Comparison of ENCODE assay signal across 15 cellular contexts in the genomic region with DNA sequence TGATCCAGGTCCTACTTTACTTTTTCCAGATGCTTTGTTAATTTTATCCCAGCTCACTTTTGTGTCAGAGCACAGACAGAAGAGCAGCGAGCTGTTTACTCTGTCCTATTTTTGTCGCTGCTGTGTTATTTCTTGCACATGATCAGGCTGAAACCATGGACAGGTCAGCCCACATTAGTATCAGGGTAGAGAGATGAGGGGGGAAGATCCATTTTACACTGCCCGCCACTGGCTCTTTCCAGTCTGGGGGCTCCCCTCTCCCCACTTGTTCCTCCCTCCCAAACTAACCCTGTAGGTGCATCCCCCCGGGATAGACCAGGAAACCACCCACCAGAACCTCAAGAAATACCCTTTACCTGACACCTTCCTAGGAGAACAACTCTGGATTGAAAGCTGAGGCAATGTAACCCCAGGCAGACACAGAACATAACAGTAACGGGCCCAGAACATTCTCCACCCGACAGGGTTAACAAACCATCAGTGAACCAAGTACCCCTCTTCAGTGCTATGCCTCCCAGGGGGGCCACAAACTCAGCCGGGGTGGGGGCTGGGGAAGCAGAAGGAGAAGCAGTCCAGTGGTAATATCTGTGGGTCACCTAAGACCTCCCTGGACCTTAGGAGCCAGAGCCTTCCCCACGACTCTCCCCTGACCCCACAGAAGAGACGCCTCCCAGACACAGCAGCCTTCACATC. TPM values are rescaled to one million over a fixed set of nuclear protein-coding genes. Genes with fewer than 3 reads are reported as not detected.
A peak's percentile ranks its signal among the peaks of the same experiment; 100 is the strongest.
DNase-seq lines count a peak whose midpoint lies in the region; ATAC-seq and TF ChIP-seq lines count a peak whose summit lies in the region.
"Had no signal": no experiment of that assay in that cellular context is flagged by ENCODE, and none has a peak within 500 bp of the region (broad histone marks: within the 10 kb centered on the region; RNA-seq: fewer than 3 reads in every experiment).

No MANE protein-coding gene starts in this region.

- peaks cover 75% of the 10 kb centered on the region for H4K20me1 ChIP-seq in MM.1S (ENCODE audit: insufficient read depth, low read length)

- no peaks in the 10 kb centered on the region for H3F3A ChIP-seq in MM.1S (ENCODE audit: insufficient read depth, low read length)

- H3K9me3 ChIP-seq in Panc1 (ENCODE audit: control insufficient read depth, insufficient read depth, low read depth, low read length): no peaks in the 10 kb centered on the region
- no peaks in the 10 kb centered on the region for H3K9me3 ChIP-seq in right cardiac atrium (ENCODE audit: control insufficient read depth, low read length)
- no peaks in the 10 kb centered on the region for H3K9me3 ChIP-seq in sigmoid colon
- no peaks in the 10 kb centered on the region for H3K9me3 ChIP-seq in MM.1S (replicated peaks; ENCODE audit: insufficient read depth, low read length)
- H3K9me3 ChIP-seq: neutrophil had no signal

- WGBS in right cardiac atrium: 52% methylated on average over 9 of the region's 9 CpGs
- 73 to 79% methylated on average over 9 of the region's 9 CpGs for WGBS in sigmoid colon, 2 donors

- H3K36me3 Mint-ChIP-seq in activated CD4-positive, alpha-beta T cell treated with anti-CD3 and anti-CD28 coated beads for 36 hours (ENCODE audit: low read depth): peaks cover 22% of the 10 kb centered on the region
- peaks cover 35% of the 10 kb centered on the region for H3K36me3 Mint-ChIP-seq in activated CD4-positive, alpha-beta T cell treated with anti-CD3 and anti-CD28 coated beads, Interleukin-2, amount 10 ng/mL, durations not matched to agents 24 days and 14 days (ENCODE audit: low read depth)

- no peak overlapping the region for H2AFZ ChIP-seq in MM.1S (ENCODE audit: low read length)

- H3K9me3 Mint-ChIP-seq in activated CD4-positive, alpha-beta T cell treated with anti-CD3 and anti-CD28 coated beads for 36 hours (ENCODE audit: low read depth): no peaks in the 10 kb centered on the region
- no peaks in the 10 kb centered on the region for H3K9me3 Mint-ChIP-seq in activated CD4-positive, alpha-beta T cell treated with anti-CD3 and anti-CD28 coated beads, Interleukin-2, amount 10 ng/mL, durations not matched to agents 24 days and 14 days
- H3K9me3 Mint-ChIP-seq: effector memory CD8-positive, alpha-beta T cell had no signal

- H3K79me2 ChIP-seq in MM.1S (ENCODE audit: low read length): peaks cover 96% of the 10 kb centered on the region

- TF ChIP-seq CTCF in Panc1 (IDR thresholded peaks at IDR 0.05): no peak
- no peak for TF ChIP-seq CTCF in sigmoid colon (IDR thresholded peaks at IDR 0.05)
- no peak for TF ChIP-seq CTCF in MM.1S (IDR thresholded peaks at IDR 0.05; ENCODE audit: low read length)

- H3K27ac ChIP-seq in Panc1 (ENCODE audit: low read length): peak overlapping the region; percentile 67
- H3K27ac ChIP-seq in right cardiac atrium (ENCODE audit: low read length): peak overlapping the region; percentile 91
- peak overlapping the region in 3 of 4 donors; percentile 38 to 73 (median 39) for H3K27ac ChIP-seq in sigmoid colon
- no peak overlapping the region for H3K27ac ChIP-seq in MM.1S (ENCODE audit: low read length)
- H3K27ac ChIP-seq: neutrophil had no signal

- CTCF ChIA-PET in activated CD4-positive, alpha-beta T cell treated with anti-CD3 and anti-CD28 coated beads for 36 hours (lab: Charles Lee): interaction anchor here (1.4 to 2.4 kb wide), 3 partner anchors 11 to 45 kb away, joined by 6 to 12 read pairs (median 6); a partner anchor contains a TSS
- CTCF ChIA-PET in Panc1 (lab: Charles Lee) (no interaction called here), HEK293T (lab: Yijun Ruan, JAX) (no interaction called here)

- no peak overlapping the region for H3K4me2 ChIP-seq in MM.1S (ENCODE audit: low read depth, low read length)

- no TSS peak for BruUV-seq in Panc1 (replicated peaks; lab: Mats Ljungman, UMichigan)

- peaks cover 68% of the 10 kb centered on the region for H3K4me1 ChIP-seq in Panc1 (ENCODE audit: control insufficient read depth, insufficient read depth, low read length)
- peaks cover 36% of the 10 kb centered on the region for H3K4me1 ChIP-seq in right cardiac atrium (ENCODE audit: control insufficient read depth, insufficient read depth, low read length)
- peaks cover 0 to 88% (median 76%) of the 10 kb centered on the region in 4 donors for H3K4me1 ChIP-seq in sigmoid colon
- peaks cover 4% of the 10 kb centered on the region; the same call in 1 of the 2 replicates for H3K4me1 ChIP-seq in MM.1S (ENCODE audit: low read length)

- POLR2A ChIA-PET in activated CD4-positive, alpha-beta T cell treated with anti-CD3 and anti-CD28 coated beads for 36 hours (lab: Charles Lee): no interaction called here
- POLR2A ChIA-PET in Panc1 (lab: Charles Lee) (interaction anchor here (1.3 kb wide), 1 partner anchor 9 kb away, joined by 4 read pairs; no protein-coding TSS in a partner anchor), HEK293T (lab: Yijun Ruan, JAX) (interaction anchor here (1.7 to 2.8 kb wide), 3 partner anchors 8 to 10 kb away, joined by 5 to 19 read pairs (median 10); a partner anchor contains a TSS)

- H3K4me3 ChIP-seq in Panc1 (ENCODE audit: low read depth in 2 of 2, low read length in 2 of 2): no peak overlapping the region
- H3K4me3 ChIP-seq in right cardiac atrium (ENCODE audit: low read length): no peak overlapping the region
- H3K4me3 ChIP-seq in sigmoid colon: no peak overlapping the region
- H3K4me3 ChIP-seq in MM.1S (ENCODE audit: low read length): no peak overlapping the region

- H3K4me1 Mint-ChIP-seq in activated CD4-positive, alpha-beta T cell treated with anti-CD3 and anti-CD28 coated beads for 36 hours: peaks cover 42% of the 10 kb centered on the region
- peaks cover 30% of the 10 kb centered on the region for H3K4me1 Mint-ChIP-seq in activated CD4-positive, alpha-beta T cell treated with anti-CD3 and anti-CD28 coated beads, Interleukin-2, amount 10 ng/mL, durations not matched to agents 24 days and 14 days

- H3K27me3 Mint-ChIP-seq in activated CD4-positive, alpha-beta T cell treated with anti-CD3 and anti-CD28 coated beads for 36 hours: no peaks in the 10 kb centered on the region
- H3K27me3 Mint-ChIP-seq in activated CD4-positive, alpha-beta T cell treated with anti-CD3 and anti-CD28 coated beads, Interleukin-2, amount 10 ng/mL, durations not matched to agents 24 days and 14 days: no peaks in the 10 kb centered on the region
- H3K27me3 Mint-ChIP-seq: effector memory CD8-positive, alpha-beta T cell had no signal

- peaks cover 15% of the 10 kb centered on the region for H3K36me3 ChIP-seq in Panc1 (ENCODE audit: control insufficient read depth, insufficient read depth, low read length)
- peaks cover 13 to 17% (median 14%) of the 10 kb centered on the region in 4 donors for H3K36me3 ChIP-seq in sigmoid colon
- peaks cover 19% of the 10 kb centered on the region for H3K36me3 ChIP-seq in MM.1S (replicated peaks; ENCODE audit: insufficient read depth, low read length)

- no peak for ATAC-seq in activated CD4-positive, alpha-beta T cell treated with anti-CD3 and anti-CD28 coated beads for 36 hours
- no peak for ATAC-seq in Panc1
- peak in 1 of 2 donors; percentile 42 for ATAC-seq in right cardiac atrium
- ATAC-seq: effector memory CD8-positive, alpha-beta T cell had no signal

- no peak for TF ChIP-seq EP300 in sigmoid colon (IDR thresholded peaks at IDR 0.05)

- H3K4me3 Mint-ChIP-seq in activated CD4-positive, alpha-beta T cell treated with anti-CD3 and anti-CD28 coated beads for 36 hours: no peak overlapping the region
- no peak overlapping the region for H3K4me3 Mint-ChIP-seq in activated CD4-positive, alpha-beta T cell treated with anti-CD3 and anti-CD28 coated beads, Interleukin-2, amount 10 ng/mL, durations not matched to agents 24 days and 14 days

- H3K9me2 ChIP-seq in MM.1S (replicated peaks; ENCODE audit: insufficient read depth, low read length): no peaks in the 10 kb centered on the region

- no peak overlapping the region for H3K9ac ChIP-seq in MM.1S (ENCODE audit: low read length)

- in situ Hi-C loops in Panc1 (cut with HindIII; ENCODE audit: low pct_unique_long_range_greater_than_20kb, low sequenced_read_pairs): no loop called here

- TF ChIP-seq POLR2A in sigmoid colon (IDR thresholded peaks at IDR 0.05): no peak

- DNase-seq in activated CD4-positive, alpha-beta T cell treated with anti-CD3 and anti-CD28 coated beads for 36 hours: no peak
- DNase-seq in activated CD4-positive, alpha-beta T cell treated with anti-CD3 and anti-CD28 coated beads, Interleukin-2, amount 10 ng/mL, durations not matched to agents 24 days and 14 days: no peak
- no peak for DNase-seq in Panc1 (ENCODE audit: low read depth, low spot score)
- DNase-seq in right cardiac atrium: no peak
- no peak for DNase-seq in sigmoid colon
- DNase-seq in MM.1S: no peak
- no peak for DNase-seq in epidermal melanocyte (ENCODE audit: insufficient read length, low spot score)
- no peak for DNase-seq in HEK293T (ENCODE audit: extremely low spot score)
- DNase-seq: ACHN; activated CD4-positive, CD25-positive, alpha-beta regulatory T cell treated with anti-CD3 and anti-CD28 coated beads, Interleukin-2, amount 50 U/mL, for 72 hours; DMS79 treated with DMSO at 0.1 percent for 48 hours; effector memory CD8-positive, alpha-beta T cell; KBM-7; NCI-H1694 treated with DMSO at 0.1 percent for 48 hours had no signal

- intact Hi-C loops in activated CD4-positive, alpha-beta T cell treated with anti-CD3 and anti-CD28 coated beads for 36 hours (cut with DNase I, micrococcal nuclease): no loop called here
- intact Hi-C loops in activated CD4-positive, alpha-beta T cell treated with anti-CD3 and anti-CD28 coated beads, Interleukin-2, amount 10 ng/mL, durations not matched to agents 24 days and 14 days (cut with micrococcal nuclease): no loop called here
- intact Hi-C loops in Panc1 (cut with micrococcal nuclease; ENCODE audit: unreplicated experiment) (no loop called here), right cardiac atrium (cut with DNase I) (no loop called here), sigmoid colon (cut with DNase I) (no loop called here)

- H3K27me3 ChIP-seq in Panc1 (ENCODE audit: control insufficient read depth, insufficient read depth, low read length): no peaks in the 10 kb centered on the region
- no peaks in the 10 kb centered on the region for H3K27me3 ChIP-seq in right cardiac atrium (ENCODE audit: control insufficient read depth, insufficient read depth)
- no peaks in the 10 kb centered on the region for H3K27me3 ChIP-seq in sigmoid colon
- H3K27me3 ChIP-seq in MM.1S (replicated peaks; ENCODE audit: insufficient read depth, low read length): no peaks in the 10 kb centered on the region
- H3K27me3 ChIP-seq: neutrophil had no signal

- peak overlapping the region; percentile 1 for H3K27ac Mint-ChIP-seq in activated CD4-positive, alpha-beta T cell treated with anti-CD3 and anti-CD28 coated beads for 36 hours
- H3K27ac Mint-ChIP-seq in activated CD4-positive, alpha-beta T cell treated with anti-CD3 and anti-CD28 coated beads, Interleukin-2, amount 10 ng/mL, durations not matched to agents 24 days and 14 days: no peak overlapping the region

RNA-seq across cellular contexts. Expression of a gene that starts 10.3 kb away (rescaled TPM):
- total RNA-seq in activated CD4-positive, alpha-beta T cell treated with anti-CD3 and anti-CD28 coated beads for 36 hours: 100 to 1,000 TPM; 482 to 486 TPM
- 508 and 515 TPM in 2 replicates for total RNA-seq in activated CD4-positive, alpha-beta T cell treated with anti-CD3 and anti-CD28 coated beads, Interleukin-2, amount 10 ng/mL, durations not matched to agents 24 days and 14 days
- total RNA-seq in Panc1 (2021; ENCODE audit: unreplicated experiment) (395 TPM), right cardiac atrium (100 to 1,000 TPM; 325 to 357 (median 335) TPM), sigmoid colon (10 to 100 TPM; 71.3 to 99.2 (median 78.9) TPM)
- polyA plus RNA-seq in Panc1 (2012; ENCODE audit: insufficient read length): 502 TPM
- polyA plus RNA-seq in right cardiac atrium (393 TPM), sigmoid colon (100 to 1,000 TPM; 192 to 361 (median 218) TPM)

RNA-seq across cellular contexts. Expression of a gene that starts 26.0 kb away (rescaled TPM):
- total RNA-seq in activated CD4-positive, alpha-beta T cell treated with anti-CD3 and anti-CD28 coated beads for 36 hours: 10 to 100 TPM; 28.7 to 38.7 TPM
- 41.4 and 45.0 TPM in 2 replicates for total RNA-seq in activated CD4-positive, alpha-beta T cell treated with anti-CD3 and anti-CD28 coated beads, Interleukin-2, amount 10 ng/mL, durations not matched to agents 24 days and 14 days
- total RNA-seq in Panc1 (2021; ENCODE audit: unreplicated experiment) (63.2 TPM), right cardiac atrium (10 to 100 TPM; 25.8 to 32.0 (median 28.7) TPM), sigmoid colon (10 to 100 TPM; 22.8 to 38.5 (median 30.9) TPM)
- 80.6 TPM for polyA plus RNA-seq in Panc1 (2012; ENCODE audit: insufficient read length)
- polyA plus RNA-seq in right cardiac atrium (29.6 TPM), sigmoid colon (10 to 100 TPM in 2 of 3 donors, 1 to 10 TPM in 1; 6.6 to 34.1 (median 15.7) TPM)
